ENCODE assay signal across 16 cellular contexts in the genomic region with DNA sequence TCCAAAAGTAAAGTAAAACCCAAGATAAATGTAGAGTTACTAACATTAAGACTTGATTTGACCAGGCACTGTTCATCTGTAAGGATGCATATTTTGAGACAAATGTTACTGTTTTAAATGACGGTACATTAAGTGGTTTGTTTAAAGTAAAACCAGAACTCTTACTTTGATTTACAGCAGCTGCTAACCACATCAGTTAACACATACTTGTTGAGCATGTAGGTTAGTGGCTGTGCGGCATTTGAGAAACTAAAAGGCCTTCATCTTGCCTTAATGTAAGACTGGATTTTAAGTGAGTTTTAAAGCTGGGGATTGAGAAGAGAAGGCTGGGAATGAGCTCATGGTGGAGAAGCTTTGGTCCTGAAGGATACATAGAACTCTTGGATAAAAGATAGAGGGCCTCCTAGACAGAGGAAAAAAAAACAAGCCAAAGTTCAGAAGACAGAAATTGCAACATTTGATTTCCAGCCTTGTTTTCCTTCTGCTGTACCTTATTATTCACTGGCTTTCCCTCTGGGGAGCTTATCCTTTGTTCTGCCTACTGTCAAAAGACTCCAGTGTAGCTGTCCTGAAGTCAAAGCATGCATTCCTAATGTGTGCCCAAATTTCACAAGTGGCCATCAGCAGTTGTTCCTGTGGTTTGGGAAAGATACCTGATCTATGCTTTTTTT.
DNase-seq lines count a peak whose midpoint lies in the region; ATAC-seq and TF ChIP-seq lines count a peak whose summit lies in the region.
"Had no signal": no experiment of that assay in that cellular context is flagged by ENCODE, and none has a peak within 500 bp of the region (broad histone marks: within the 10 kb centered on the region; RNA-seq: fewer than 3 reads in every experiment).

No MANE protein-coding gene starts in this region.

- H4K91ac ChIP-seq in IMR-90 (ENCODE audit: insufficient read depth, low read depth, low read length) = no peak overlapping the region

- TF ChIP-seq RAD21 in IMR-90 (IDR thresholded peaks at IDR 0.05; ENCODE audit: low read length) = no peak

- no peaks in the 10 kb centered on the region for H3K27me3 ChIP-seq in ACC112 (ENCODE audit: insufficient read depth, low read length)
- H3K27me3 ChIP-seq in IMR-90 (ENCODE audit: control insufficient read depth, insufficient read depth, low read length) = no peaks in the 10 kb centered on the region
- no peaks in the 10 kb centered on the region for H3K27me3 ChIP-seq in fibroblast of lung (ENCODE audit: control insufficient read depth, insufficient read depth, low read length)
- no peaks in the 10 kb centered on the region for H3K27me3 ChIP-seq in ascending aorta
- H3K27me3 ChIP-seq: BLaER1, dorsolateral prefrontal cortex had no signal

- in situ Hi-C loops in IMR-90 (cut with MboI; ENCODE audit: low sequenced_read_pairs) = no loop called here

- H3K79me2 ChIP-seq in ACC112 (ENCODE audit: control insufficient read depth, insufficient read depth, low read length, unreplicated experiment) (no peaks in the 10 kb centered on the region), fibroblast of lung (ENCODE audit: control insufficient read depth, insufficient read depth, low read length) (no peaks in the 10 kb centered on the region)

- H3K4ac ChIP-seq in IMR-90 (ENCODE audit: low read depth, low read length) = no peak overlapping the region

- H3K56ac ChIP-seq in IMR-90 (ENCODE audit: extremely low read depth, insufficient read depth, low read length) = no peak overlapping the region

- H3K9me3 Mint-ChIP-seq in nephron (peaks cover 3% of the 10 kb centered on the region), endothelial cell (ENCODE audit: unreplicated experiment) (no peaks in the 10 kb centered on the region)

- WGBS in IMR-90 (ENCODE audit: extremely low coverage in 2 of 2, insufficient read length in 1 of 2), 2 experiments = no CpG with 5 or more reads among the region's 2 CpGs

- dilution Hi-C loops in IMR-90 (cut with HindIII; ENCODE audit: low sequenced_read_pairs, unreplicated experiment) = no loop called here

- H3K23ac ChIP-seq in IMR-90 (ENCODE audit: low read depth, low read length) = no peak overlapping the region

- H3K27me3 Mint-ChIP-seq in nephron (ENCODE audit: low read depth) (no peaks in the 10 kb centered on the region), endothelial cell (ENCODE audit: unreplicated experiment) (peaks cover 4% of the 10 kb centered on the region)

- no peak overlapping the region for H3K18ac ChIP-seq in IMR-90 (ENCODE audit: low read depth, low read length)

- TF ChIP-seq CTCF in IMR-90 (conservative IDR thresholded peaks at IDR 0.05; ENCODE audit: low read depth, low read length) (no peak), fibroblast of lung (conservative IDR thresholded peaks at IDR 0.05 in 1 of 2, IDR thresholded peaks at IDR 0.05 in 1 of 2; ENCODE audit: low read depth in 1 of 2, low read length in 2 of 2) (no peak), nephron (IDR thresholded peaks at IDR 0.05; ENCODE audit: unreplicated experiment in 3 of 3) (no peak), endothelial cell (IDR thresholded peaks at IDR 0.05; ENCODE audit: unreplicated experiment) (no peak), ascending aorta (IDR thresholded peaks at IDR 0.05) (no peak)

- H3K27ac Mint-ChIP-seq in nephron (peak overlapping the region in 2 of 3 experiments; percentile 24 to 93), endothelial cell (ENCODE audit: unreplicated experiment) (no peak overlapping the region)

- H2AK9ac ChIP-seq in IMR-90 (replicated peaks; ENCODE audit: low read depth, low read length, poor library complexity) = no peak overlapping the region

- no peak for TF ChIP-seq POLR2A in IMR-90 (IDR thresholded peaks at IDR 0.05; ENCODE audit: low read depth, low read length)

- H3K4me2 ChIP-seq in IMR-90 (ENCODE audit: low read depth, low read length) (no peak overlapping the region), fibroblast of lung (ENCODE audit: extremely low read depth, insufficient read depth, low read length) (no peak overlapping the region)
- H3K4me2 ChIP-seq: BLaER1 had no signal

- H3K36me3 Mint-ChIP-seq in nephron (ENCODE audit: low read depth) (peaks cover 93% of the 10 kb centered on the region), endothelial cell (ENCODE audit: low read depth, unreplicated experiment) (peaks cover 27% of the 10 kb centered on the region)

- H3K4me1 ChIP-seq in ACC112 (ENCODE audit: control insufficient read depth, insufficient read depth, low read length, unreplicated experiment) (peaks cover 17% of the 10 kb centered on the region), IMR-90 (ENCODE audit: control insufficient read depth, insufficient read depth, low read length) (no peaks in the 10 kb centered on the region), fibroblast of lung (ENCODE audit: control insufficient read depth, extremely low read depth, insufficient read depth, low read length) (no peaks in the 10 kb centered on the region), ascending aorta (no peaks in the 10 kb centered on the region)
- H3K4me1 ChIP-seq: BLaER1 had no signal

- H3K36me3 ChIP-seq in ACC112 (ENCODE audit: insufficient read depth, low read length) (peaks cover 39% of the 10 kb centered on the region), IMR-90 (ENCODE audit: control insufficient read depth, insufficient read depth, low read length) (peaks cover 19% of the 10 kb centered on the region), fibroblast of lung (ENCODE audit: control insufficient read depth, insufficient read depth, low read length) (peaks cover 3% of the 10 kb centered on the region), ascending aorta (peaks cover 23 to 92% of the 10 kb centered on the region in 2 donors)

- peak; percentile 40 for ATAC-seq in IMR-90 (ENCODE audit: low read depth)
- ATAC-seq in HG02981 (IDR thresholded peaks at IDR 0.05; ENCODE audit: unreplicated experiment) = no peak

- no peak overlapping the region for H2AFZ ChIP-seq in ACC112 (ENCODE audit: low read length, unreplicated experiment)
- no peak overlapping the region for H2AFZ ChIP-seq in IMR-90 (replicated peaks; ENCODE audit: low read length, poor library complexity)
- H2AFZ ChIP-seq in fibroblast of lung (ENCODE audit: low read length) = no peak overlapping the region

- H2BK120ac ChIP-seq in IMR-90 (ENCODE audit: low read depth, low read length) = no peak overlapping the region

- H2BK5ac ChIP-seq in IMR-90 (ENCODE audit: low read depth, low read length, poor library complexity, severe bottlenecking) = no peak overlapping the region

- H3K9ac ChIP-seq in IMR-90 (ENCODE audit: low read depth, low read length) (no peak overlapping the region), fibroblast of lung (ENCODE audit: insufficient read depth, low read length) (no peak overlapping the region)
- H3K9ac ChIP-seq: BLaER1 had no signal

- no peaks in the 10 kb centered on the region for H3K79me1 ChIP-seq in IMR-90 (ENCODE audit: low read depth in 1 of 2, low read length in 2 of 2)

- no peak overlapping the region for H2BK15ac ChIP-seq in IMR-90 (ENCODE audit: low read depth, low read length)

- no peak overlapping the region for H4K5ac ChIP-seq in IMR-90 (ENCODE audit: low read depth, low read length)

- H2AK5ac ChIP-seq in IMR-90 (ENCODE audit: low read depth, low read length) = no peak overlapping the region

- H3K4me3 Mint-ChIP-seq in nephron = no peak overlapping the region
- no peak overlapping the region for H3K4me3 Mint-ChIP-seq in endothelial cell (ENCODE audit: unreplicated experiment)

- POLR2A ChIA-PET in IMR-90 (lab: Charles Lee; ENCODE audit: unreplicated experiment) = no interaction called here

- intact Hi-C loops in IMR-90 (cut with micrococcal nuclease) = no loop called here
- intact Hi-C loops in ascending aorta (cut with DNase I) = no loop called here

- no peaks in the 10 kb centered on the region for H4K20me1 ChIP-seq in IMR-90 (ENCODE audit: insufficient read depth, low read length)
- no peaks in the 10 kb centered on the region for H4K20me1 ChIP-seq in fibroblast of lung (ENCODE audit: control insufficient read depth, extremely low read depth, insufficient read depth, low read length)
- H4K20me1 ChIP-seq: BLaER1 had no signal

- H3K4me1 Mint-ChIP-seq in nephron = no peaks in the 10 kb centered on the region
- no peaks in the 10 kb centered on the region for H3K4me1 Mint-ChIP-seq in endothelial cell (ENCODE audit: unreplicated experiment)

- no TSS peak for BruUV-seq in IMR-90 (replicated peaks; lab: Mats Ljungman, UMichigan)

- no peak overlapping the region for H2BK20ac ChIP-seq in IMR-90 (ENCODE audit: low read depth, low read length)

- CTCF ChIA-PET in IMR-90 (lab: Yijun Ruan, JAX) = no interaction called here

- H4K8ac ChIP-seq in IMR-90 (ENCODE audit: low read depth in 2 of 2, low read length in 2 of 2) = no peak overlapping the region

- DNase-seq in IMR-90 = peak; percentile 22
- DNase-seq in fibroblast of lung (ENCODE audit: low read depth in 2 of 2) = peak; percentile 3 to 53
- no peak for DNase-seq in endothelial cell (ENCODE audit: low spot score)
- no peak for DNase-seq in ascending aorta (ENCODE audit: low spot score in 2 of 2)
- DNase-seq in SW 1271 (lab: John Stamatoyannopoulos, UW) = no peak
- DNase-seq: activated CD4-positive, CD25-positive, alpha-beta regulatory T cell treated with anti-CD3 and anti-CD28 coated beads, Interleukin-2, amount 50 U/mL, for 72 hours; activated gamma-delta T cell; dorsolateral prefrontal cortex; GOT3; NCI-H2171; stimulated activated CD4-positive, alpha-beta T cell treated with anti-CD3 and anti-CD28 coated beads, Interleukin-4, amount 100 ng/mL, for 24 hours had no signal

- H3K4me3 ChIP-seq in ACC112 (ENCODE audit: low read depth, low read length) (no peak overlapping the region), IMR-90 (ENCODE audit: insufficient read depth, low read depth, low read length) (no peak overlapping the region), fibroblast of lung (replicated peaks in 1 of 4; ENCODE audit: control extremely low read depth in 1 of 4, insufficient read depth in 1 of 4, low read depth in 3 of 4, low read length in 4 of 4) (no peak overlapping the region), ascending aorta (no peak overlapping the region)
- H3K4me3 ChIP-seq: BLaER1, dorsolateral prefrontal cortex, lung had no signal

- H3K27ac ChIP-seq in ACC112 (ENCODE audit: low read depth, low read length) (0 out of 2 replicates have a peak overlapping the region, but pooled peaks have one; percentile 25), IMR-90 (ENCODE audit: insufficient read depth, low read length) (no peak overlapping the region), fibroblast of lung (ENCODE audit: insufficient read depth, low read length) (no peak overlapping the region), ascending aorta (no peak overlapping the region)
- H3K27ac ChIP-seq: BLaER1 had no signal

- no peaks in the 10 kb centered on the region for H3K9me3 ChIP-seq in IMR-90 (ENCODE audit: control insufficient read depth, insufficient read depth, low read length)
- H3K9me3 ChIP-seq in fibroblast of lung (ENCODE audit: control insufficient read depth, insufficient read depth, low read depth, low read length) = no peaks in the 10 kb centered on the region
- no peaks in the 10 kb centered on the region for H3K9me3 ChIP-seq in ascending aorta

- H3K14ac ChIP-seq in IMR-90 (replicated peaks; ENCODE audit: low read depth, low read length) = no peak overlapping the region

- H3K9me1 ChIP-seq in IMR-90 (ENCODE audit: insufficient read depth, low read length) = no peaks in the 10 kb centered on the region

TF ChIP-seq in IMR-90, 13 proteins besides CTCF, POLR2A, EP300 and RAD21 (continues in another document):
- no peak for TF ChIP-seq CEBPB (IDR thresholded peaks at IDR 0.05; ENCODE audit: low read depth, low read length)

Comparison
In these comparisons a context has a peak if more than half of its experiments do, and no peak if none do; other contexts are left out.
1. DNase-seq: peak in IMR-90 (single experiment) and fibroblast of lung (2 of 2); none in endothelial cell (single experiment), ascending aorta (0 of 2) and SW 1271 (0 of 2).